8 cellular contexts compared by ENCODE assay signal in genomic region chr12:52327086-52327829, GRCh38. TPM values are rescaled to one million over a fixed set of nuclear protein-coding genes. Genes with fewer than 3 reads are reported as not detected.
DNase-seq lines count a peak whose midpoint lies in the region; ATAC-seq, FAIRE-seq and TF ChIP-seq lines count a peak whose summit lies in the region.

No MANE protein-coding gene starts in this region.

- H3K4me2 ChIP-seq in Loucy (ENCODE audit: low read depth, low read length, poor library complexity, severe bottlenecking) = no peak overlapping the region

- POLR2A ChIA-PET in RWPE1 (lab: Yijun Ruan, JAX; ENCODE audit: low non-redundant PET) = no interaction called here

- H3K9ac ChIP-seq in Loucy (ENCODE audit: low read depth, low read length, poor library complexity, severe bottlenecking) = no peak overlapping the region

- FAIRE-seq in H54 (lab: Jason Lieb, UNC) = peak; percentile 93

- H3K27me3 Mint-ChIP-seq in activated T-helper 17 cell treated with anti-CD3 and anti-CD28 coated beads, Interleukin-2, amount 50 U/mL, for 72 hours = peaks cover 12% of the 10 kb centered on the region

- H3K4me3 Mint-ChIP-seq in activated T-helper 17 cell treated with anti-CD3 and anti-CD28 coated beads, Interleukin-2, amount 50 U/mL, for 72 hours = no peak overlapping the region

- no peaks in the 10 kb centered on the region for H3K9me3 Mint-ChIP-seq in activated T-helper 17 cell treated with anti-CD3 and anti-CD28 coated beads, Interleukin-2, amount 50 U/mL, for 72 hours

- H3F3A ChIP-seq in Loucy (ENCODE audit: low read depth) = no peaks in the 10 kb centered on the region

- no peak overlapping the region for H2AFZ ChIP-seq in Loucy (ENCODE audit: low read length)

- CTCF ChIA-PET in RWPE1 (lab: Yijun Ruan, JAX) = interaction anchor here (0.6 to 2.4 kb wide), 33 partner anchors 11 to 1602 kb away, joined by 3 to 15 read pairs (median 4); no protein-coding TSS in a partner anchor

- TF ChIP-seq POLR2A in H54 (IDR thresholded peaks at IDR 0.05; ENCODE audit: low read depth, low read length) = no peak

- peak; percentile 81 for DNase-seq in ELF-1 (ENCODE audit: low read depth, low spot score)
- DNase-seq in H54 (ENCODE audit: insufficient read length, low spot score) = peak; percentile 99
- DNase-seq in RWPE1 (ENCODE audit: low spot score) = peak; percentile 98
- peak; percentile 87 to 94 for DNase-seq in foreskin keratinocyte
- peak; percentile 44 for DNase-seq in omental fat pad (ENCODE audit: low spot score)
- peak; percentile 77 to 91 for DNase-seq in tibial artery

- no peaks in the 10 kb centered on the region for H3K36me3 Mint-ChIP-seq in activated T-helper 17 cell treated with anti-CD3 and anti-CD28 coated beads, Interleukin-2, amount 50 U/mL, for 72 hours (ENCODE audit: low read depth)

- H3K4me1 ChIP-seq in Loucy (ENCODE audit: insufficient read depth, low read length, poor library complexity, severe bottlenecking) (no peaks in the 10 kb centered on the region), foreskin keratinocyte (no peaks in the 10 kb centered on the region), tibial artery (peaks cover 0 to 18% (median 5%) of the 10 kb centered on the region in 4 donors)

- no peaks in the 10 kb centered on the region for H3K79me2 ChIP-seq in Loucy (ENCODE audit: insufficient read depth, low read length)

- no peaks in the 10 kb centered on the region for H3K9me2 ChIP-seq in Loucy (replicated peaks; ENCODE audit: low read depth, low read length)

- H3K27me3 ChIP-seq in Loucy (ENCODE audit: insufficient read depth, low read length, poor library complexity, severe bottlenecking) = no peaks in the 10 kb centered on the region
- H3K27me3 ChIP-seq in foreskin keratinocyte = no peaks in the 10 kb centered on the region
- H3K27me3 ChIP-seq in tibial artery = no peaks in the 10 kb centered on the region

- TF ChIP-seq CTCF in Loucy (conservative IDR thresholded peaks at IDR 0.05; ENCODE audit: low read length) (peak; percentile 99), RWPE1 (conservative IDR thresholded peaks at IDR 0.05; ENCODE audit: low read depth) (peak; percentile 91), foreskin keratinocyte (conservative IDR thresholded peaks at IDR 0.05) (peak; percentile 100), omental fat pad (IDR thresholded peaks at IDR 0.05) (peak in 1 of 3 donors; percentile 41), tibial artery (IDR thresholded peaks at IDR 0.05) (peak; percentile 84 to 88)

- H4K20me1 ChIP-seq in Loucy (ENCODE audit: insufficient read depth, low read length, poor library complexity, severe bottlenecking) = no peaks in the 10 kb centered on the region

- intact Hi-C loops in tibial artery (cut with DNase I; ENCODE audit: low total_unique reads) = loop anchor here (2.0 kb wide), 1 partner anchor 170 kb away; no protein-coding TSS in a partner anchor

- no peaks in the 10 kb centered on the region for H3K36me3 ChIP-seq in Loucy (ENCODE audit: insufficient read depth, low read length)
- H3K36me3 ChIP-seq in tibial artery = no peaks in the 10 kb centered on the region

- H3K9me3 ChIP-seq in Loucy (ENCODE audit: insufficient read depth, low read depth, low read length) (no peaks in the 10 kb centered on the region), tibial artery (no peaks in the 10 kb centered on the region)

- peak; percentile 98 for ATAC-seq in activated T-helper 17 cell treated with anti-CD3 and anti-CD28 coated beads, Interleukin-2, amount 50 U/mL, for 72 hours (replicated peaks)
- ATAC-seq in foreskin keratinocyte (peak; percentile 93), omental fat pad (ENCODE audit: low FRiP score) (peak; percentile 95)

- H3K4me1 Mint-ChIP-seq in activated T-helper 17 cell treated with anti-CD3 and anti-CD28 coated beads, Interleukin-2, amount 50 U/mL, for 72 hours = peaks cover 7% of the 10 kb centered on the region

- peak overlapping the region; percentile 6 for H3K27ac Mint-ChIP-seq in activated T-helper 17 cell treated with anti-CD3 and anti-CD28 coated beads, Interleukin-2, amount 50 U/mL, for 72 hours

- H3K4me3 ChIP-seq in Loucy (ENCODE audit: low read length, poor library complexity, severe bottlenecking) (no peak overlapping the region), tibial artery (no peak overlapping the region)

- H3K27ac ChIP-seq in RWPE1 (peak overlapping the region; percentile 74), foreskin keratinocyte (peak overlapping the region; percentile 77), tibial artery (no peak overlapping the region)

RNA-seq across cellular contexts. Expression of gene KRT83, which starts 6.1 kb away (rescaled TPM):
- total RNA-seq in activated T-helper 17 cell treated with anti-CD3 and anti-CD28 coated beads, Interleukin-2, amount 50 U/mL, for 72 hours = not detected
- total RNA-seq in foreskin keratinocyte (not detected in 2 replicates), omental fat pad (not detected)
- polyA plus RNA-seq in foreskin keratinocyte = not detected in 2 replicates

RNA-seq across cellular contexts. Expression of gene KRT81, which starts 35.9 kb away (rescaled TPM):
- total RNA-seq in activated T-helper 17 cell treated with anti-CD3 and anti-CD28 coated beads, Interleukin-2, amount 50 U/mL, for 72 hours = not detected
- total RNA-seq in foreskin keratinocyte = not detected in 2 replicates
- polyA plus RNA-seq in foreskin keratinocyte = 0.10 and 0.14 TPM in 2 replicates
- not detected for total RNA-seq in omental fat pad

RNA-seq across cellular contexts. Expression of gene KRT85, which starts 40.0 kb away (rescaled TPM):
- not detected for total RNA-seq in activated T-helper 17 cell treated with anti-CD3 and anti-CD28 coated beads, Interleukin-2, amount 50 U/mL, for 72 hours
- total RNA-seq in foreskin keratinocyte (not detected in 2 replicates), omental fat pad (not detected)
- not detected in 2 replicates for polyA plus RNA-seq in foreskin keratinocyte

RNA-seq across cellular contexts. Expression of gene KRT86, which starts 52.8 kb away (rescaled TPM):
- 1 to 10 TPM in 1 of 2 donors, under 1 TPM in 1; 0.56 to 2.1 TPM for total RNA-seq in activated T-helper 17 cell treated with anti-CD3 and anti-CD28 coated beads, Interleukin-2, amount 50 U/mL, for 72 hours
- total RNA-seq in foreskin keratinocyte = 0.04 TPM in 1 of 2 replicates, not detected in the other
- 0.02 TPM in 1 of 2 replicates, not detected in the other for polyA plus RNA-seq in foreskin keratinocyte
- under 1 TPM in 1 of 4 donors, not detected in 3; 0.37 TPM for total RNA-seq in omental fat pad

RNA-seq across cellular contexts. Expression of gene KRT84, which starts 58.2 kb away (rescaled TPM):
- not detected for total RNA-seq in activated T-helper 17 cell treated with anti-CD3 and anti-CD28 coated beads, Interleukin-2, amount 50 U/mL, for 72 hours
- not detected in 2 replicates for total RNA-seq in foreskin keratinocyte
- polyA plus RNA-seq in foreskin keratinocyte = 0.04 TPM in 1 of 2 replicates, not detected in the other
- total RNA-seq in omental fat pad = not detected

Comparison
In these comparisons a context has a peak if more than half of its experiments do, and no peak if none do; other contexts are left out.
1. DNase-seq: peak in every context shown above with its lines; median percentile 99 in H54; 98 in RWPE1; 90 in foreskin keratinocyte; 84 in tibial artery; 81 in ELF-1; 44 in omental fat pad.
2. H3K27ac ChIP-seq: peak in RWPE1 (single experiment) and foreskin keratinocyte (single experiment); none in tibial artery (0 of 2).
3. Peak in every context shown above with its lines, with median percentiles within 50 percentile points of each other: ATAC-seq.